ENCODE assay signal across 14 cellular contexts in genomic region chr3:15326037-15326436, GRCh38. TPM values are rescaled to one million over a fixed set of nuclear protein-coding genes. Genes with fewer than 3 reads are reported as not detected.
DNase-seq lines count a peak whose midpoint lies in the region; ATAC-seq and TF ChIP-seq lines count a peak whose summit lies in the region.
"Had no signal": no experiment of that assay in that cellular context is flagged by ENCODE, and none has a peak within 500 bp of the region (broad histone marks: within the 10 kb centered on the region; RNA-seq: fewer than 3 reads in every experiment).

No MANE protein-coding gene starts in this region.

- ATAC-seq in right cardiac atrium (no peak), left ventricle myocardium superior (no peak), GM18502 (IDR thresholded peaks at IDR 0.05; ENCODE audit: poor library complexity, unreplicated experiment) (no peak), GM18517 (IDR thresholded peaks at IDR 0.05; ENCODE audit: unreplicated experiment) (no peak)
- ATAC-seq: activated naive CD8-positive, alpha-beta T cell treated with anti-CD3 and anti-CD28 coated beads, Interleukin-2, amount 50 U/mL, for 24 hours; esophagus mucosa had no signal

- no peak overlapping the region for H2BK5ac ChIP-seq in neuronal stem cell (ENCODE audit: low read length)

- no peak for TF ChIP-seq CTCF in adrenal gland (IDR thresholded peaks at IDR 0.05)
- TF ChIP-seq CTCF in GM13977 (IDR thresholded peaks at IDR 0.05; ENCODE audit: extremely low read depth, insufficient read depth, missing control alignments): no peak

- H3K4ac ChIP-seq in neuronal stem cell (ENCODE audit: low read length): no peak overlapping the region

- H3K27ac ChIP-seq in right cardiac atrium (ENCODE audit: low read length): peak overlapping the region; percentile 9
- peak overlapping the region; percentile 53 to 100 (median 98) for H3K27ac ChIP-seq in adrenal gland
- peak overlapping the region; percentile 4 for H3K27ac ChIP-seq in neuronal stem cell (replicated peaks; ENCODE audit: low read length)
- H3K27ac ChIP-seq: colonic mucosa, neutrophil, SJSA1 had no signal

- H3K27me3 Mint-ChIP-seq in immature natural killer cell (ENCODE audit: low read depth in 3 of 3): peaks cover 0 to 3% (median 0%) of the 10 kb centered on the region in 3 donors
- H3K27me3 Mint-ChIP-seq: activated naive CD8-positive, alpha-beta T cell treated with anti-CD3 and anti-CD28 coated beads, Interleukin-2, amount 50 U/mL, for 24 hours had no signal

- peaks cover 12 to 32% (median 13%) of the 10 kb centered on the region in 3 donors for H3K36me3 Mint-ChIP-seq in immature natural killer cell

- WGBS in right cardiac atrium: 49% methylated on average over 3 of the region's 3 CpGs
- WGBS in adrenal gland, 4 donors: 28 to 49% (median 34%) methylated on average over 3 of the region's 3 CpGs
- no CpG with 5 or more reads among the region's 3 CpGs for WGBS in neuronal stem cell (ENCODE audit: extremely low coverage in 2 of 2, insufficient read length in 2 of 2, insufficient replicate concordance in 1 of 2), 2 donors

- no peak overlapping the region for H2BK120ac ChIP-seq in neuronal stem cell (ENCODE audit: low read depth, low read length)

- DNase-seq in right cardiac atrium (peak in 1 of 3 donors; percentile 68), left ventricle myocardium superior (no peak), adrenal gland (peak in 6 of 7 donors; percentile 65 to 90 (median 78)), neuronal stem cell (ENCODE audit: low spot score) (no peak), immature natural killer cell (no peak), GM13977 (ENCODE audit: low spot score) (no peak)
- DNase-seq: activated naive CD8-positive, alpha-beta T cell treated with anti-CD3 and anti-CD28 coated beads, Interleukin-2, amount 50 U/mL, for 24 hours; colonic mucosa; NCI-H1694 treated with DMSO at 0.1 percent for 48 hours had no signal

- no peak overlapping the region for H3K23ac ChIP-seq in neuronal stem cell (ENCODE audit: low read depth, low read length, poor library complexity)

- peaks cover 48 to 66% of the 10 kb centered on the region in 2 donors for H3K4me1 Mint-ChIP-seq in immature natural killer cell

- H3K27me3 ChIP-seq in right cardiac atrium (ENCODE audit: control insufficient read depth, insufficient read depth): no peaks in the 10 kb centered on the region
- H3K27me3 ChIP-seq in adrenal gland: no peaks in the 10 kb centered on the region
- peaks cover 0 to 7% (median 0%) of the 10 kb centered on the region in 3 experiments for H3K27me3 ChIP-seq in neuronal stem cell (ENCODE audit: control insufficient read depth in 3 of 3, insufficient read depth in 3 of 3, low read depth in 1 of 3, low read length in 3 of 3)
- H3K27me3 ChIP-seq: colonic mucosa, neutrophil, SJSA1 had no signal

- intact Hi-C loops in right cardiac atrium (cut with DNase I) (no loop called here), left ventricle myocardium superior (cut with micrococcal nuclease) (no loop called here), adrenal gland (cut with DNase I) (no loop called here)

- peak overlapping the region in 2 of 5 donors; percentile 36 to 48 for H3K4me3 Mint-ChIP-seq in immature natural killer cell
- H3K4me3 Mint-ChIP-seq: activated naive CD8-positive, alpha-beta T cell treated with anti-CD3 and anti-CD28 coated beads, Interleukin-2, amount 50 U/mL, for 24 hours had no signal

- peak overlapping the region; percentile 58 for H3K18ac ChIP-seq in neuronal stem cell (ENCODE audit: low read length)

- no peak overlapping the region for H4K8ac ChIP-seq in neuronal stem cell (ENCODE audit: low read depth, low read length)

- H3K14ac ChIP-seq in neuronal stem cell (ENCODE audit: low read length): peak overlapping the region; percentile 38

- H3K9me3 Mint-ChIP-seq in immature natural killer cell: no peaks in the 10 kb centered on the region
- H3K9me3 Mint-ChIP-seq: activated naive CD8-positive, alpha-beta T cell treated with anti-CD3 and anti-CD28 coated beads, Interleukin-2, amount 50 U/mL, for 24 hours had no signal

- no peak overlapping the region for H3K9ac ChIP-seq in neuronal stem cell (ENCODE audit: low read depth, low read length, poor library complexity)

- H3K27ac Mint-ChIP-seq in immature natural killer cell: peak overlapping the region in 2 of 6 donors; percentile 21 to 46
- H3K27ac Mint-ChIP-seq: activated naive CD8-positive, alpha-beta T cell treated with anti-CD3 and anti-CD28 coated beads, Interleukin-2, amount 50 U/mL, for 24 hours had no signal

- H2AK5ac ChIP-seq in neuronal stem cell (ENCODE audit: low read depth, low read length): no peak overlapping the region

- in situ Hi-C loops in GM13977 (cut with MboI; ENCODE audit: low pct_unique_long_range_greater_than_20kb, low sequenced_read_pairs, unreplicated experiment): no loop called here

- peaks cover 0 to 32% of the 10 kb centered on the region in 2 donors for H3K36me3 ChIP-seq in adrenal gland (replicated peaks in 1 of 2)
- H3K36me3 ChIP-seq in neuronal stem cell (replicated peaks in 1 of 2; ENCODE audit: control insufficient read depth in 2 of 2, insufficient read depth in 2 of 2, low read length in 2 of 2): no peaks in the 10 kb centered on the region
- H3K36me3 ChIP-seq: colonic mucosa, SJSA1 had no signal

- peaks cover 21% of the 10 kb centered on the region for H3K4me1 ChIP-seq in right cardiac atrium (ENCODE audit: control insufficient read depth, insufficient read depth, low read length)
- H3K4me1 ChIP-seq in adrenal gland (replicated peaks in 1 of 2): peaks cover 60 to 100% of the 10 kb centered on the region in 2 donors
- H3K4me1 ChIP-seq in neuronal stem cell (ENCODE audit: control insufficient read depth in 2 of 2, insufficient read depth in 1 of 2, low read depth in 1 of 2, low read length in 2 of 2): peaks cover 7 to 12% of the 10 kb centered on the region in 2 donors
- H3K4me1 ChIP-seq: colonic mucosa had no signal

- H3K9me3 ChIP-seq in right cardiac atrium (ENCODE audit: control insufficient read depth, low read length) (no peaks in the 10 kb centered on the region), adrenal gland (replicated peaks in 1 of 3) (no peaks in the 10 kb centered on the region), neuronal stem cell (replicated peaks in 1 of 2; ENCODE audit: control insufficient read depth in 2 of 2, insufficient read depth in 1 of 2, low read depth in 1 of 2, low read length in 2 of 2) (no peaks in the 10 kb centered on the region)
- H3K9me3 ChIP-seq: colonic mucosa, neutrophil, SJSA1 had no signal

- H3K4me2 ChIP-seq in neuronal stem cell (ENCODE audit: insufficient read depth, low read length, poor library complexity, severe bottlenecking): no peak overlapping the region

- no peak overlapping the region for H2BK15ac ChIP-seq in neuronal stem cell (ENCODE audit: low read length)

- H3K4me3 ChIP-seq in right cardiac atrium (ENCODE audit: low read length) (no peak overlapping the region), adrenal gland (peak overlapping the region in 1 of 4 donors; percentile 3), neuronal stem cell (ENCODE audit: low read length in 2 of 2) (no peak overlapping the region)
- H3K4me3 ChIP-seq: colonic mucosa, SJSA1 had no signal

- TF ChIP-seq POLR2A in adrenal gland (IDR thresholded peaks at IDR 0.05): no peak

- H2BK12ac ChIP-seq in neuronal stem cell (ENCODE audit: low read length): no peak overlapping the region

- H4K91ac ChIP-seq in neuronal stem cell (ENCODE audit: low read depth, low read length, poor library complexity): no peak overlapping the region

- no peak overlapping the region for H2AFZ ChIP-seq in neuronal stem cell (ENCODE audit: low read length)

- no peaks in the 10 kb centered on the region for H3K79me1 ChIP-seq in neuronal stem cell (ENCODE audit: low read depth, low read length)

RNA-seq across cellular contexts. Expression of gene SH3BP5, which starts 6.3 kb away (rescaled TPM):
- total RNA-seq in right cardiac atrium (10 to 100 TPM; 13.6 to 26.6 (median 15.7) TPM), left ventricle myocardium superior (9.7 TPM), adrenal gland (100 to 1,000 TPM; 134 to 830 (median 180) TPM)
- polyA plus RNA-seq in right cardiac atrium (12.9 TPM), adrenal gland (1,000 to 10,000 TPM in 1 of 3 donors, 100 to 1,000 TPM in 2; 119 to 1,158 (median 135) TPM), immature natural killer cell (100 to 1,000 TPM in 1 of 3 donors, 10 to 100 TPM in 2; 52.1 to 160 (median 67.4) TPM)
- polyA plus RNA-seq in neuronal stem cell (2013, experiment 1 of 2): 6.1 TPM
- 6.0 TPM for polyA plus RNA-seq in neuronal stem cell (2013, experiment 2 of 2)

Comparison
In these comparisons a context has a peak if more than half of its experiments do, and no peak if none do; other contexts are left out.
1. DNase-seq: peak in adrenal gland (6 of 7); none in left ventricle myocardium superior (single experiment), neuronal stem cell (single experiment), immature natural killer cell (0 of 3) and GM13977 (single experiment).
2. H3K27ac ChIP-seq: peak in every context shown above with its lines; median percentile 98 in adrenal gland; 9 in right cardiac atrium; 4 in neuronal stem cell.
3. RNA of gene SH3BP5, which starts 6.3 kb away (total RNA-seq): 134 to 830 TPM in adrenal gland; 13.6 to 26.6 TPM in right cardiac atrium and 9.7 TPM in left ventricle myocardium superior (single experiment); every median in the first group is over 4 times any median in the second.